Comparison of ENCODE assay signal across 16 cellular contexts in the genomic region with DNA sequence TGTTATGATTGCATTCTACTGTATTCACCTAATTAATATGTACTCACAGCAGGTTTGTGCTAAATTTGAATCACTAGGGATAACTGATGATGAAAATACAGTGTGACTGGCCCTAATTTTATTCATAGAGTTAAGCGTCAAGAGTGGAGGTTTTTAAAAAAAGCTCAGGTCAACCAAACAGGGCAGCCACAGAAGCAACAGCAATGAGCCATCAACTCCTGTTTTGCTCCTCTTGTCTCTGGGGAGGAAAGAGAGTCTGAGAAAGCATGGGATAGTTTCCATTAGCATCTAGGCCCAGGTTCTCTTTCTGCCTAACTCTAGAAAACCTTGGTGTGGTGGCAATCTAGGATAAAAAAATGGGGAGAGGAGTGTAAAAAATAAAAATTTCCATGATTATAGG.
A peak's percentile ranks its signal among the peaks of the same experiment; 100 is the strongest.
DNase-seq lines count a peak whose midpoint lies in the region; ATAC-seq and TF ChIP-seq lines count a peak whose summit lies in the region.
"Had no signal": no experiment of that assay in that cellular context is flagged by ENCODE, and none has a peak within 500 bp of the region (broad histone marks: within the 10 kb centered on the region; RNA-seq: fewer than 3 reads in every experiment).

No MANE protein-coding gene starts in this region.

- no TSS peak for BruUV-seq in PC-3 (replicated peaks; lab: Mats Ljungman, UMichigan)

- no peak for TF ChIP-seq CTCF in PC-3 (conservative IDR thresholded peaks at IDR 0.05; ENCODE audit: low read depth, low read length)
- TF ChIP-seq CTCF in foreskin keratinocyte (conservative IDR thresholded peaks at IDR 0.05), result no peak

- peaks cover 27% of the 10 kb centered on the region for H3K36me3 ChIP-seq in PC-3 (ENCODE audit: low read depth, low read length)
- H3K36me3 ChIP-seq in skeletal muscle satellite cell (ENCODE audit: insufficient read depth, low read length), result peaks cover 76% of the 10 kb centered on the region
- H3K36me3 ChIP-seq: suprapubic skin had no signal

- H3K9me3 ChIP-seq in PC-3 (ENCODE audit: low read length), result 0 out of 2 replicates have a peak, but pooled peaks cover 3% of the 10 kb centered on the region
- no peaks in the 10 kb centered on the region for H3K9me3 ChIP-seq in skeletal muscle satellite cell (replicated peaks; ENCODE audit: low read length)
- H3K9me3 ChIP-seq: suprapubic skin had no signal

- CTCF ChIA-PET in PC-3 (lab: Charles Lee), result no interaction called here

- POLR2A ChIA-PET in PC-3 (lab: Charles Lee; ENCODE audit: unreplicated experiment), result no interaction called here

- ATAC-seq in GM19438 (IDR thresholded peaks at IDR 0.05; ENCODE audit: low read depth, unreplicated experiment) (peak; percentile 6), PC-3 (no peak), foreskin keratinocyte (no peak), HG03139 (IDR thresholded peaks at IDR 0.05; ENCODE audit: unreplicated experiment) (no peak)
- ATAC-seq: activated T-cell treated with anti-CD3 and anti-CD28 coated beads, Interleukin-2, amount 50 U/mL, for 72 hours; sciatic nerve had no signal

- no peak overlapping the region for H3K4me2 ChIP-seq in PC-3 (ENCODE audit: low read length)
- H3K4me2 ChIP-seq in skeletal muscle satellite cell (ENCODE audit: low read length), result no peak overlapping the region
- H3K4me2 ChIP-seq: KMS-11 had no signal

- H2AFZ ChIP-seq in PC-3 (ENCODE audit: low read length), result no peak overlapping the region

- no peaks in the 10 kb centered on the region for H3K9me2 ChIP-seq in PC-3 (replicated peaks; ENCODE audit: low read length)

- H3K27ac ChIP-seq in PC-3 (ENCODE audit: low read length) (peak overlapping the region; percentile 20; the same call in 1 of the 2 replicates), foreskin keratinocyte (peak overlapping the region; percentile 50)
- H3K27ac ChIP-seq: KMS-11, suprapubic skin had no signal

- peaks cover 35% of the 10 kb centered on the region for H3K4me1 ChIP-seq in PC-3 (ENCODE audit: insufficient read depth, low read length)
- H3K4me1 ChIP-seq in foreskin keratinocyte, result peaks cover 35% of the 10 kb centered on the region
- peaks cover 85% of the 10 kb centered on the region for H3K4me1 ChIP-seq in skeletal muscle satellite cell (ENCODE audit: control insufficient read depth, insufficient read depth, low read length)

- H3K79me2 ChIP-seq in PC-3 (ENCODE audit: low read length), result no peaks in the 10 kb centered on the region

- H3K9ac ChIP-seq in PC-3 (ENCODE audit: low read length), result no peak overlapping the region
- peak overlapping the region; percentile 3 for H3K9ac ChIP-seq in skeletal muscle satellite cell (ENCODE audit: low read depth, low read length)
- H3K9ac ChIP-seq: KMS-11 had no signal

- H3F3A ChIP-seq in PC-3 (ENCODE audit: low read length, unreplicated experiment), result no peaks in the 10 kb centered on the region

- DNase-seq in PC-3, result no peak
- no peak for DNase-seq in foreskin keratinocyte
- DNase-seq in GM03348 (ENCODE audit: low spot score), result no peak
- no peak for DNase-seq in hippocampal formation (lab: John Stamatoyannopoulos, UW)
- no peak for DNase-seq in D341Med (ENCODE audit: low spot score)
- DNase-seq: activated CD4-positive, alpha-beta T cell treated with anti-CD3 and anti-CD28 coated beads, Interleukin-2, amount 50 U/mL, for 48 hours; activated T-cell treated with anti-CD3 and anti-CD28 coated beads, Interleukin-2, amount 50 U/mL, for 72 hours; cerebellar nuclear complex; NCI-H82; stimulated activated CD4-positive, alpha-beta T cell treated with anti-CD3 and anti-CD28 coated beads, Interleukin-4, amount 100 ng/mL, for 1 hour had no signal

- intact Hi-C loops in PC-3 (cut with micrococcal nuclease), result no loop called here

- no peaks in the 10 kb centered on the region for H3K27me3 ChIP-seq in PC-3 (ENCODE audit: low read length)
- H3K27me3 ChIP-seq in foreskin keratinocyte, result no peaks in the 10 kb centered on the region
- H3K27me3 ChIP-seq in skeletal muscle satellite cell (ENCODE audit: control insufficient read depth, insufficient read depth, low read length), result no peaks in the 10 kb centered on the region
- H3K27me3 ChIP-seq: suprapubic skin had no signal

- no peaks in the 10 kb centered on the region for H4K20me1 ChIP-seq in PC-3 (ENCODE audit: low read length)

- H3K4me3 ChIP-seq in PC-3 (ENCODE audit: low read length) (no peak overlapping the region), skeletal muscle satellite cell (ENCODE audit: low read length) (no peak overlapping the region)
- H3K4me3 ChIP-seq: suprapubic skin had no signal
